ENCODE assay signal across 8 cellular contexts in genomic region chr1:247077768-247078314, GRCh38. TPM values are rescaled to one million over a fixed set of nuclear protein-coding genes. Genes with fewer than 3 reads are reported as not detected.
DNase-seq lines count a peak whose midpoint lies in the region; ATAC-seq lines count a peak whose summit lies in the region.

No MANE protein-coding gene starts in this region.

- H3K4me2 ChIP-seq in BLaER1 = peak overlapping the region; percentile 79

- H3K27me3 ChIP-seq in BLaER1 = no peaks in the 10 kb centered on the region

- peak overlapping the region; percentile 93 for H3K4me3 ChIP-seq in BLaER1

- peak overlapping the region; percentile 96 for H3K9ac ChIP-seq in BLaER1

- peak overlapping the region; percentile 96 for H3K27ac ChIP-seq in BLaER1

- ATAC-seq in GM19351 (IDR thresholded peaks at IDR 0.05; ENCODE audit: unreplicated experiment) = peak; percentile 18
- ATAC-seq in GM18873 (IDR thresholded peaks at IDR 0.05; ENCODE audit: low FRiP score, unreplicated experiment) = no peak

- peaks cover 60% of the 10 kb centered on the region for H3K9me3 ChIP-seq in BLaER1

- H4K20me1 ChIP-seq in BLaER1 = peaks cover 19% of the 10 kb centered on the region; the same call in 1 of the 2 replicates

- peaks cover 34% of the 10 kb centered on the region for H3K4me1 ChIP-seq in BLaER1

- DNase-seq in NAMALWA (ENCODE audit: low spot score) (peak; percentile 29), cerebellum (ENCODE audit: low spot score) (peak; percentile 9), midbrain (lab: John Stamatoyannopoulos, UW) (peak; percentile 3), NCI-H446 treated with DMSO at 0.1 percent for 48 hours (lab: John Stamatoyannopoulos, UW) (no peak)
- no peak for DNase-seq in stimulated activated CD4-positive, alpha-beta T cell treated with anti-CD3 and anti-CD28 coated beads, Interleukin-4, amount 100 ng/mL, for 24 hours

- peaks cover 44% of the 10 kb centered on the region for H3K36me3 ChIP-seq in BLaER1

RNA-seq across cellular contexts. Expression of gene ZNF670, which starts 0.8 kb away (rescaled TPM):
- 15.1 TPM for total RNA-seq in cerebellum

RNA-seq across cellular contexts. Expression of gene ZNF669, which starts 26.3 kb away (rescaled TPM):
- 15.3 TPM for total RNA-seq in cerebellum

Comparison
In these comparisons a context has a peak if more than half of its experiments do, and no peak if none do; other contexts are left out.
1. DNase-seq: peak in NAMALWA (single experiment), cerebellum (single experiment) and midbrain (single experiment); none in stimulated activated CD4-positive, alpha-beta T cell treated with anti-CD3 and anti-CD28 coated beads, Interleukin-4, amount 100 ng/mL, for 24 hours (single experiment) and NCI-H446 treated with DMSO at 0.1 percent for 48 hours (single experiment).